ENCODE assay signal across 22 cellular contexts in genomic region chr1:18297896-18298648, GRCh38.
A peak's percentile ranks its signal among the peaks of the same experiment; 100 is the strongest.
DNase-seq lines count a peak whose midpoint lies in the region; ATAC-seq and TF ChIP-seq lines count a peak whose summit lies in the region.
"Had no signal": no experiment of that assay in that cellular context is flagged by ENCODE, and none has a peak within 500 bp of the region (broad histone marks: within the 10 kb centered on the region; RNA-seq: fewer than 3 reads in every experiment).

No MANE protein-coding gene starts in this region.

- no peaks in the 10 kb centered on the region for H3K36me3 ChIP-seq in HEK293 (ENCODE audit: control insufficient read depth in 2 of 2, insufficient read depth in 1 of 2, low read length in 2 of 2)
- H3K36me3 ChIP-seq in osteoblast (ENCODE audit: insufficient read depth, low read length) = no peaks in the 10 kb centered on the region
- no peaks in the 10 kb centered on the region for H3K36me3 ChIP-seq in lower lobe of right lung
- H3K36me3 ChIP-seq: HAP-1, SJSA1 had no signal

- CTCF ChIA-PET in HEK293 (lab: Yijun Ruan, JAX) = interaction anchor here (0.5 to 3.2 kb wide), 12 partner anchors 14 to 424 kb away, joined by 3 to 21 read pairs (median 4); no protein-coding TSS in a partner anchor

- H3K4me2 ChIP-seq in osteoblast (ENCODE audit: insufficient read depth, low read length) = no peak overlapping the region

- H4K20me1 ChIP-seq in osteoblast (ENCODE audit: insufficient read depth, low read length) = no peaks in the 10 kb centered on the region

- DNase-seq in osteoblast (ENCODE audit: insufficient read length, low spot score, missing footprints) (peak; percentile 78), lower lobe of right lung (no peak), NCI-H2227 treated with DMSO at 0.1 percent for 48 hours (lab: John Stamatoyannopoulos, UW) (no peak)
- DNase-seq in stimulated activated naive CD4-positive, alpha-beta T cell treated with Interleukin-2 at 50 U/mL for 16 hours (lab: John Stamatoyannopoulos, UW) = no peak
- DNase-seq: Caco-2; CD4-positive, CD25-positive, alpha-beta regulatory T cell; KBM-7; NCI-H1436; NCI-H2029; NCI-H2171; NCI-H446 treated with DMSO at 0.1 percent for 48 hours; NCI-H774; PC-3; SW 1271 had no signal

- H3K9me3 ChIP-seq in HEK293 (ENCODE audit: control insufficient read depth, insufficient read depth, low read depth, low read length) (no peaks in the 10 kb centered on the region), iPS-18c (ENCODE audit: control insufficient read depth, insufficient read depth, low read length) (peaks cover 4% of the 10 kb centered on the region), osteoblast (ENCODE audit: low read depth, low read length) (no peaks in the 10 kb centered on the region), lower lobe of right lung (no peaks in the 10 kb centered on the region)
- H3K9me3 ChIP-seq: Caco-2, HAP-1, SJSA1 had no signal

- POLR2A ChIA-PET in HEK293 (lab: Yijun Ruan, JAX) = no interaction called here

- H3K4me1 ChIP-seq in HEK293 (ENCODE audit: control insufficient read depth, insufficient read depth, low read length) (no peaks in the 10 kb centered on the region), osteoblast (ENCODE audit: insufficient read depth, low read length) (no peaks in the 10 kb centered on the region), lower lobe of right lung (no peaks in the 10 kb centered on the region)
- H3K4me1 ChIP-seq: Caco-2, HAP-1, SJSA1 had no signal

- H3K27me3 ChIP-seq in osteoblast (ENCODE audit: insufficient read depth, low read length) = no peaks in the 10 kb centered on the region
- H3K27me3 ChIP-seq in lower lobe of right lung (ENCODE audit: low read depth) = peaks cover 36% of the 10 kb centered on the region

- no peak for ATAC-seq in lower lobe of right lung
- no peak for ATAC-seq in GM19328 (IDR thresholded peaks at IDR 0.05; ENCODE audit: unreplicated experiment)
- ATAC-seq: PC-3 had no signal

- no peak overlapping the region for H3K4me3 ChIP-seq in HEK293 (ENCODE audit: low read depth, low read length)
- peak overlapping the region; percentile 24; the same call in 1 of the 2 replicates for H3K4me3 ChIP-seq in iPS-18c (ENCODE audit: insufficient read depth, low read depth, low read length)
- no peak overlapping the region for H3K4me3 ChIP-seq in osteoblast (ENCODE audit: insufficient read depth, low read length)
- H3K4me3 ChIP-seq in lower lobe of right lung = no peak overlapping the region
- H3K4me3 ChIP-seq: HAP-1, SJSA1 had no signal

- H3K27ac ChIP-seq in HEK293 (ENCODE audit: extremely low read depth, low read depth, low read length) (no peak overlapping the region), VCaP (peak overlapping the region; percentile 98), osteoblast (ENCODE audit: low read depth, low read length) (no peak overlapping the region), lower lobe of right lung (no peak overlapping the region)
- H3K27ac ChIP-seq: HL-60, RWPE1, SJSA1 had no signal

- TF ChIP-seq CTCF in HEK293 (tag by site-specific recombination; IDR thresholded peaks at IDR 0.05) (no peak), VCaP (conservative IDR thresholded peaks at IDR 0.05) (no peak), osteoblast (IDR thresholded peaks at IDR 0.05; ENCODE audit: extremely low read depth, low read depth, low read length) (no peak), lower lobe of right lung (IDR thresholded peaks at IDR 0.05) (no peak)

- H2AFZ ChIP-seq in osteoblast (ENCODE audit: low read length) = no peak overlapping the region

- H3K79me2 ChIP-seq in osteoblast (ENCODE audit: insufficient read depth, low read length) = no peaks in the 10 kb centered on the region

- intact Hi-C loops in lower lobe of right lung (cut with DNase I) = no loop called here

TF ChIP-seq in HEK293, 187 proteins besides CTCF, POLR2A, EP300 and RAD21:
- peak; percentile 81 for TF ChIP-seq ZNF623 (tag by site-specific recombination; IDR thresholded peaks at IDR 0.05)
- 0 out of 2 replicates have a peak, but pooled peaks have one; percentile 13 for TF ChIP-seq SCRT2 (tag by site-specific recombination; IDR thresholded peaks at IDR 0.05)
- TF ChIP-seq ZIC2 (tag by site-specific recombination; IDR thresholded peaks at IDR 0.05) = peak; percentile 77
- TF ChIP-seq ZBTB11 (tag by site-specific recombination; conservative IDR thresholded peaks at IDR 0.05; ENCODE audit: low read depth) = no peak
- no peak for TF ChIP-seq HIC1 (tag by site-specific recombination; IDR thresholded peaks at IDR 0.05)
- no peak for TF ChIP-seq PATZ1 (tag by site-specific recombination; IDR thresholded peaks at IDR 0.05)
